In the genomic region with DNA sequence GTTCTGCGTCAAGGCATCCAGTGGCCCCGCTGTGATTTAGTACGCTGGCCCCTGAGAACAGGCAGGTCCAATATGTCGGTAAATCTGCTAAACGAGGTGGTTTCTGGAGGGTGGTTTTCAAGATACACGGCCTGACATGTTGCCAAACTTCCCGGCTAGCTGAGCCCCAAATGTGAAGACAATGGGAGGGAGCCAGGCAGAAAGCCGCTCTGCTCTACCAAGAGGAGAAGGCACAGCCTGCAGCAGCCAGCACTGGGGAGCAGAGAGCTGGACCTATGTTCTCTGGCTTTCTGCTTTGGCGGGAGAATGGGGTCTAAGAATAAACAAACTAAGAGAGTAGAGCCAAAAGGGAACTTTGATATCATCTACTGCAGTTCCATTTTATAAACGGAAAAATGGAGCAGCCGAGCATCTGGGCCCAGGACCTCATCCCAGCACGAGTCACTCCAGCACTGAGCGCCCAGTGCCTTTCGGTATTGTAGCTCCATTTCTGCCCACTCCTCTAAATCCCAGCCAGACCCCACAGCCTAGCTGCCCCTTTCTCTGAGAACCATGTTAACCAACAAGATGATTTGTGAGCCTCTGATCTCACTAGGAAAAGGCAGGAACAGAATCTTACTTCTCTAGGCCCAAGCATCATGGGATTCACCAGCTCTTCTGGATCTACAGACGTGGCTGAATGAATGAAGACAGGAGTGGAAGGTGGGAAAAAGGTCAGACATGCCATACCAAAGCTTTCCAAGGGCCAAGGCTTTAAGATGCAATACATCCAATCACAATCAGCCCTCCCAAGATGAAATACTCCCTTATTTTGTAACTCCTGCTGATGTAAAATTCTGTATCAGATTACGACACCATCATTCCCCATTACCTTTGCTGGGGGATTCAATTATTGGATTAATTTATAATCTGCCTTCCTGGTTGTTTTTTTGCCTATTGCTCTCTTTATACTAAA, we compare ENCODE assay signal across 13 cellular contexts.
DNase-seq lines count a peak whose midpoint lies in the region; ATAC-seq and TF ChIP-seq lines count a peak whose summit lies in the region.
"Had no signal": no experiment of that assay in that cellular context is flagged by ENCODE, and none has a peak within 500 bp of the region (broad histone marks: within the 10 kb centered on the region; RNA-seq: fewer than 3 reads in every experiment).

No MANE protein-coding gene starts in this region.

- intact Hi-C loops in esophagus muscularis mucosa (cut with DNase I) = loop anchor here (5.0 kb wide), 2 partner anchors 48 to 162 kb away; no protein-coding TSS in a partner anchor

- H3K27ac ChIP-seq in Peyer's patch = peak overlapping the region; percentile 53 to 74 (median 66)
- H3K27ac ChIP-seq in esophagus muscularis mucosa (replicated peaks in 1 of 4) = peak overlapping the region; percentile 80 to 85 (median 80)
- H3K27ac ChIP-seq in mesenchymal stem cell (ENCODE audit: low read length, poor library complexity, severe bottlenecking) = no peak overlapping the region
- peak overlapping the region; percentile 25 for H3K27ac ChIP-seq in suprapubic skin
- H3K27ac ChIP-seq: SJSA1 had no signal

- no peak overlapping the region for H4K8ac ChIP-seq in mesenchymal stem cell (ENCODE audit: low read length)

- no peak overlapping the region for H2AK5ac ChIP-seq in mesenchymal stem cell (ENCODE audit: low read length, severe bottlenecking)

- H3K9me3 ChIP-seq in Peyer's patch = no peaks in the 10 kb centered on the region
- no peaks in the 10 kb centered on the region for H3K9me3 ChIP-seq in esophagus muscularis mucosa
- H3K9me3 ChIP-seq in mesenchymal stem cell (ENCODE audit: control insufficient read depth, low read length) = no peaks in the 10 kb centered on the region
- no peaks in the 10 kb centered on the region for H3K9me3 ChIP-seq in suprapubic skin
- H3K9me3 ChIP-seq: adrenal gland, SJSA1 had no signal

- no peak for ATAC-seq in GM19351 (IDR thresholded peaks at IDR 0.05; ENCODE audit: unreplicated experiment)
- no peak for ATAC-seq in HG02973 (IDR thresholded peaks at IDR 0.05; ENCODE audit: unreplicated experiment)

- TF ChIP-seq CTCF in Peyer's patch (IDR thresholded peaks at IDR 0.05) (no peak), esophagus muscularis mucosa (IDR thresholded peaks at IDR 0.05) (no peak), suprapubic skin (IDR thresholded peaks at IDR 0.05) (no peak)

- H3K14ac ChIP-seq in mesenchymal stem cell (ENCODE audit: low read length in 2 of 2) = no peak overlapping the region

- 40% methylated on average over 15 of the region's 16 CpGs for WGBS in esophagus muscularis mucosa
- 69% methylated on average over 15 of the region's 16 CpGs for WGBS in mesenchymal stem cell
- 66% methylated on average over 16 of the region's 16 CpGs for WGBS in suprapubic skin

- H2BK15ac ChIP-seq in mesenchymal stem cell (ENCODE audit: low read depth, poor library complexity, severe bottlenecking) = no peak overlapping the region

- H4K91ac ChIP-seq in mesenchymal stem cell (ENCODE audit: low read length) = peak overlapping the region; percentile 61

- no peaks in the 10 kb centered on the region for H3K27me3 ChIP-seq in Peyer's patch
- no peaks in the 10 kb centered on the region for H3K27me3 ChIP-seq in esophagus muscularis mucosa
- H3K27me3 ChIP-seq in mesenchymal stem cell (ENCODE audit: control insufficient read depth in 1 of 2, insufficient read depth in 1 of 2, low read length in 2 of 2) = no peaks in the 10 kb centered on the region
- H3K27me3 ChIP-seq in suprapubic skin = no peaks in the 10 kb centered on the region
- H3K27me3 ChIP-seq: adrenal gland, SJSA1 had no signal

- TF ChIP-seq POLR2A in Peyer's patch (IDR thresholded peaks at IDR 0.05) (no peak), esophagus muscularis mucosa (IDR thresholded peaks at IDR 0.05; ENCODE audit: low read depth) (no peak), suprapubic skin (IDR thresholded peaks at IDR 0.05) (no peak)

- no peak for TF ChIP-seq EP300 in esophagus muscularis mucosa (IDR thresholded peaks at IDR 0.05)
- TF ChIP-seq EP300 in suprapubic skin (IDR thresholded peaks at IDR 0.05) = no peak

- H3K23ac ChIP-seq in mesenchymal stem cell (ENCODE audit: low read length in 2 of 2) = no peak overlapping the region

- H2BK120ac ChIP-seq in mesenchymal stem cell (ENCODE audit: low read depth, low read length) = peak overlapping the region; percentile 57

- peak overlapping the region; percentile 67 for H3K9ac ChIP-seq in mesenchymal stem cell (ENCODE audit: low read length)

- peaks cover 0 to 50% (median 5%) of the 10 kb centered on the region in 4 donors for H3K4me1 ChIP-seq in Peyer's patch
- peaks cover 76 to 88% (median 83%) of the 10 kb centered on the region in 4 donors for H3K4me1 ChIP-seq in esophagus muscularis mucosa
- peaks cover 15% of the 10 kb centered on the region for H3K4me1 ChIP-seq in mesenchymal stem cell (ENCODE audit: control insufficient read depth, insufficient read depth, low read depth, low read length)
- peaks cover 79% of the 10 kb centered on the region for H3K4me1 ChIP-seq in suprapubic skin

- H3K4me3 ChIP-seq in Peyer's patch (no peak overlapping the region), esophagus muscularis mucosa (no peak overlapping the region), mesenchymal stem cell (ENCODE audit: insufficient read depth in 1 of 2, low read depth in 1 of 2, low read length in 2 of 2) (peak overlapping the region in 1 of 2 experiments; percentile 44), suprapubic skin (no peak overlapping the region)
- H3K4me3 ChIP-seq: adrenal gland, SJSA1 had no signal

- no peak for DNase-seq in Peyer's patch
- DNase-seq in esophagus muscularis mucosa (ENCODE audit: extremely low spot score) = no peak
- no peak for DNase-seq in mesenchymal stem cell
- no peak for DNase-seq in suprapubic skin (ENCODE audit: low spot score in 2 of 2)
- DNase-seq in activated CD4-positive, alpha-beta T cell treated with anti-CD3 and anti-CD28 coated beads for 4 hours = no peak
- DNase-seq in GM19240 (ENCODE audit: insufficient read length, low spot score) = no peak
- DNase-seq: activated CD4-positive, alpha-beta memory T cell treated with anti-CD3 and anti-CD28 coated beads for 36 hours; naive B cell; stimulated activated CD4-positive, alpha-beta T cell treated with anti-CD3 and anti-CD28 coated beads, Interleukin-4, amount 100 ng/mL, for 4 hours had no signal

- no peak overlapping the region for H2AFZ ChIP-seq in mesenchymal stem cell (ENCODE audit: low read depth, low read length)

- H3K36me3 ChIP-seq in Peyer's patch (no peaks in the 10 kb centered on the region), esophagus muscularis mucosa (no peaks in the 10 kb centered on the region), mesenchymal stem cell (ENCODE audit: control insufficient read depth in 1 of 2, insufficient read depth in 2 of 2, low read depth in 1 of 2, low read length in 2 of 2) (peaks cover 0 to 11% of the 10 kb centered on the region in 2 experiments), suprapubic skin (no peaks in the 10 kb centered on the region)
- H3K36me3 ChIP-seq: adrenal gland had no signal

- peak overlapping the region in 1 of 2 experiments; percentile 49 for H3K4ac ChIP-seq in mesenchymal stem cell (ENCODE audit: low read depth in 1 of 2, low read length in 2 of 2)

- peak overlapping the region in 1 of 2 experiments; percentile 13 for H3K18ac ChIP-seq in mesenchymal stem cell (ENCODE audit: low read depth in 1 of 2, low read length in 2 of 2)

- peaks cover 52% of the 10 kb centered on the region for H3K79me1 ChIP-seq in mesenchymal stem cell (replicated peaks; ENCODE audit: low read length, poor library complexity, severe bottlenecking)

- peak overlapping the region in 1 of 2 experiments; percentile 33 for H2BK12ac ChIP-seq in mesenchymal stem cell (ENCODE audit: low read length in 2 of 2)

- H3K4me2 ChIP-seq in mesenchymal stem cell (ENCODE audit: low read length, poor library complexity, severe bottlenecking) = no peak overlapping the region

- no peak overlapping the region for H2BK5ac ChIP-seq in mesenchymal stem cell (ENCODE audit: low read depth, low read length, poor library complexity, severe bottlenecking)
